In the genomic region with DNA sequence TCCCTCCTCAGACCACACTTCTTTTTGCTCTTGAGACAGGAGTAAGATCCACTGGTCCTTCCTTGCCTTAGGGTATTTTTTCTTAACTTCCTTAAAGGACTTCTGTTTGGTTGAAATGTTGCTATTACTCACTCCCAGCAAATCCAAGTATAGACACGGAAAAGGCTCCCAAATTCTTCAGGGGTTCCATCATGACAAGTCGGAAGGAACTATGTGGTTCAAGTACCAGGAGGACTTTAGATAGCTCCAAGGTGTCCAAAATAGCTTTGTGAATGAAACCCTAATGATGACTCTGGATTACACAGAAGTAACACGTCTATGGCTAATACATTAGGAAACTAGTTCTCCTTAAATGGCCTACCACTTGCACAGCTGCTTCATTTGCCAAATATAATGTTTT, we compare ENCODE assay signal across 1 cellular context.
TF ChIP-seq lines count a peak whose summit lies in the region.

No MANE protein-coding gene starts in this region.

TF ChIP-seq in IMR-90, 13 proteins besides CTCF, POLR2A, EP300 and RAD21 (continued from another document):
- TF ChIP-seq, protein P1, sequence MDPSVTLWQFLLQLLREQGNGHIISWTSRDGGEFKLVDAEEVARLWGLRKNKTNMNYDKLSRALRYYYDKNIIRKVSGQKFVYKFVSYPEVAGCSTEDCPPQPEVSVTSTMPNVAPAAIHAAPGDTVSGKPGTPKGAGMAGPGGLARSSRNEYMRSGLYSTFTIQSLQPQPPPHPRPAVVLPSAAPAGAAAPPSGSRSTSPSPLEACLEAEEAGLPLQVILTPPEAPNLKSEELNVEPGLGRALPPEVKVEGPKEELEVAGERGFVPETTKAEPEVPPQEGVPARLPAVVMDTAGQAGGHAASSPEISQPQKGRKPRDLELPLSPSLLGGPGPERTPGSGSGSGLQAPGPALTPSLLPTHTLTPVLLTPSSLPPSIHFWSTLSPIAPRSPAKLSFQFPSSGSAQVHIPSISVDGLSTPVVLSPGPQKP (IDR thresholded peaks at IDR 0.05; ENCODE audit: borderline replicate concordance, low read depth, low read length) = no peak
- TF ChIP-seq, protein P2, sequence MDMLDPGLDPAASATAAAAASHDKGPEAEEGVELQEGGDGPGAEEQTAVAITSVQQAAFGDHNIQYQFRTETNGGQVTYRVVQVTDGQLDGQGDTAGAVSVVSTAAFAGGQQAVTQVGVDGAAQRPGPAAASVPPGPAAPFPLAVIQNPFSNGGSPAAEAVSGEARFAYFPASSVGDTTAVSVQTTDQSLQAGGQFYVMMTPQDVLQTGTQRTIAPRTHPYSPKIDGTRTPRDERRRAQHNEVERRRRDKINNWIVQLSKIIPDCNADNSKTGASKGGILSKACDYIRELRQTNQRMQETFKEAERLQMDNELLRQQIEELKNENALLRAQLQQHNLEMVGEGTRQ (IDR thresholded peaks at IDR 0.05; ENCODE audit: low read depth, low read length) = no peak
- TF ChIP-seq FOS (IDR thresholded peaks at IDR 0.05; ENCODE audit: low read depth, low read length) (no peak), CEBPB (IDR thresholded peaks at IDR 0.05; ENCODE audit: low read depth, low read length) (no peak), NFE2L2 (IDR thresholded peaks at IDR 0.05; ENCODE audit: low read depth, low read length) (no peak), MXI1 (IDR thresholded peaks at IDR 0.05; ENCODE audit: borderline replicate concordance, low read depth, low read length) (no peak), MAFK (IDR thresholded peaks at IDR 0.05; ENCODE audit: low read depth, low read length) (no peak), SMC3 (IDR thresholded peaks at IDR 0.05; ENCODE audit: low read depth, low read length) (no peak), BHLHE40 (IDR thresholded peaks at IDR 0.05; ENCODE audit: low read depth, low read length) (no peak), RFX5 (IDR thresholded peaks at IDR 0.05; ENCODE audit: low read depth, low read length) (no peak)
